Comparison of ENCODE assay signal across 9 cellular contexts in genomic region chr9:137095664-137096517, GRCh38. TPM values are rescaled to one million over a fixed set of nuclear protein-coding genes. Genes with fewer than 3 reads are reported as not detected.
DNase-seq lines count a peak whose midpoint lies in the region; ATAC-seq and TF ChIP-seq lines count a peak whose summit lies in the region.
"Had no signal": no experiment of that assay in that cellular context is flagged by ENCODE, and none has a peak within 500 bp of the region (broad histone marks: within the 10 kb centered on the region; RNA-seq: fewer than 3 reads in every experiment).

No MANE protein-coding gene starts in this region.

- peaks cover 21% of the 10 kb centered on the region for H3K4me1 Mint-ChIP-seq in activated CD4-positive, alpha-beta T cell treated with anti-CD3 and anti-CD28 coated beads, Interleukin-2, amount 10 ng/mL, durations not matched to agents 7 days and 5 days
- H3K4me1 Mint-ChIP-seq in glutamatergic neuron (ENCODE audit: low read depth, unreplicated experiment) = peaks cover 2% of the 10 kb centered on the region
- H3K4me1 Mint-ChIP-seq: brain had no signal

- no peaks in the 10 kb centered on the region for H3K27me3 Mint-ChIP-seq in activated CD4-positive, alpha-beta T cell treated with anti-CD3 and anti-CD28 coated beads, Interleukin-2, amount 10 ng/mL, durations not matched to agents 7 days and 5 days
- H3K27me3 Mint-ChIP-seq in glutamatergic neuron (ENCODE audit: unreplicated experiment) = no peaks in the 10 kb centered on the region
- H3K27me3 Mint-ChIP-seq: brain had no signal

- H3K4me3 Mint-ChIP-seq in activated CD4-positive, alpha-beta T cell treated with anti-CD3 and anti-CD28 coated beads, Interleukin-2, amount 10 ng/mL, durations not matched to agents 7 days and 5 days = peak overlapping the region; percentile 75
- H3K4me3 Mint-ChIP-seq in glutamatergic neuron (ENCODE audit: unreplicated experiment) = no peak overlapping the region
- H3K4me3 Mint-ChIP-seq: brain had no signal

- no peak for TF ChIP-seq CTCF in glutamatergic neuron (IDR thresholded peaks at IDR 0.05; ENCODE audit: partially characterized antibody, unreplicated experiment)

- peak overlapping the region; percentile 96 for H3K27ac Mint-ChIP-seq in activated CD4-positive, alpha-beta T cell treated with anti-CD3 and anti-CD28 coated beads, Interleukin-2, amount 10 ng/mL, durations not matched to agents 7 days and 5 days
- peak overlapping the region; percentile 55 for H3K27ac Mint-ChIP-seq in glutamatergic neuron (ENCODE audit: unreplicated experiment)

- peaks cover 46% of the 10 kb centered on the region for H3K36me3 Mint-ChIP-seq in activated CD4-positive, alpha-beta T cell treated with anti-CD3 and anti-CD28 coated beads, Interleukin-2, amount 10 ng/mL, durations not matched to agents 7 days and 5 days (ENCODE audit: low read depth)
- H3K36me3 Mint-ChIP-seq in glutamatergic neuron (ENCODE audit: unreplicated experiment) = no peaks in the 10 kb centered on the region

- H3K9me3 Mint-ChIP-seq in activated CD4-positive, alpha-beta T cell treated with anti-CD3 and anti-CD28 coated beads, Interleukin-2, amount 10 ng/mL, durations not matched to agents 7 days and 5 days = no peaks in the 10 kb centered on the region
- no peaks in the 10 kb centered on the region for H3K9me3 Mint-ChIP-seq in glutamatergic neuron (ENCODE audit: unreplicated experiment)
- H3K9me3 Mint-ChIP-seq: brain had no signal

- CTCF ChIA-PET in activated CD4-positive, alpha-beta T cell treated with anti-CD3 and anti-CD28 coated beads, Interleukin-2, amount 10 ng/mL, durations not matched to agents 7 days and 5 days (lab: Charles Lee) = interaction anchor here (0.7 to 2.6 kb wide), 27 partner anchors 9 to 366 kb away, joined by 3 to 26 read pairs (median 4); partner anchors contain the start of genes MAN1B1, NELFB, NPDC1 and UAP1L1

- peak; percentile 88 for ATAC-seq in HG03108 (IDR thresholded peaks at IDR 0.05; ENCODE audit: unreplicated experiment)
- peak; percentile 98 for ATAC-seq in stimulated activated naive CD8-positive, alpha-beta T cell treated with anti-CD3 and anti-CD28 coated beads, Interleukin-15, Interleukin-2, amounts not matched to agents 100 U/mL and 50 U/mL, for 24 hours

- POLR2A ChIA-PET in activated CD4-positive, alpha-beta T cell treated with anti-CD3 and anti-CD28 coated beads, Interleukin-2, amount 10 ng/mL, durations not matched to agents 7 days and 5 days (lab: Charles Lee) = interaction anchor here (0.7 to 1.3 kb wide), 6 partner anchors 9 to 145 kb away, joined by 3 to 7 read pairs (median 3); partner anchors contain the start of genes MAN1B1 and TUBB4B

- DNase-seq in DMS 273 (lab: John Stamatoyannopoulos, UW; ENCODE audit: unreplicated experiment) (peak; percentile 56), DMS 273 treated with DMSO at 0.1 percent for 48 hours (lab: John Stamatoyannopoulos, UW) (no peak), glutamatergic neuron (no peak), dedifferentiated amniotic fluid mesenchymal stem cell (ENCODE audit: extremely low spot score) (no peak), NCI-H446 treated with DMSO at 0.1 percent for 48 hours (lab: John Stamatoyannopoulos, UW) (no peak)
- peak; percentile 92 for DNase-seq in activated CD4-positive, alpha-beta T cell treated with anti-CD3 and anti-CD28 coated beads, Interleukin-2, amount 10 ng/mL, durations not matched to agents 7 days and 5 days
- DNase-seq in stimulated activated naive CD8-positive, alpha-beta T cell treated with anti-CD3 and anti-CD28 coated beads, Interleukin-15, Interleukin-2, amounts not matched to agents 100 U/mL and 50 U/mL, for 24 hours = peak; percentile 88

RNA-seq across cellular contexts. Expression of gene MAN1B1, which starts 9.1 kb away (rescaled TPM):
- total RNA-seq in activated CD4-positive, alpha-beta T cell treated with anti-CD3 and anti-CD28 coated beads, Interleukin-2, amount 10 ng/mL, durations not matched to agents 7 days and 5 days = 10 to 100 TPM; 43.0 to 55.0 TPM
- total RNA-seq in glutamatergic neuron (ENCODE audit: unreplicated experiment) = 59.8 TPM

RNA-seq across cellular contexts. Expression of gene UAP1L1, which starts 18.6 kb away (rescaled TPM):
- total RNA-seq in activated CD4-positive, alpha-beta T cell treated with anti-CD3 and anti-CD28 coated beads, Interleukin-2, amount 10 ng/mL, durations not matched to agents 7 days and 5 days = 10 to 100 TPM; 19.1 to 21.9 TPM
- total RNA-seq in glutamatergic neuron (ENCODE audit: unreplicated experiment) = 5.1 TPM

RNA-seq across cellular contexts. Expression of gene DPP7, which starts 18.6 kb away (rescaled TPM):
- 100 to 1,000 TPM; 206 to 259 TPM for total RNA-seq in activated CD4-positive, alpha-beta T cell treated with anti-CD3 and anti-CD28 coated beads, Interleukin-2, amount 10 ng/mL, durations not matched to agents 7 days and 5 days
- total RNA-seq in glutamatergic neuron (ENCODE audit: unreplicated experiment) = 30.8 TPM

RNA-seq across cellular contexts. Expression of gene SAPCD2, which starts 25.5 kb away (rescaled TPM):
- total RNA-seq in activated CD4-positive, alpha-beta T cell treated with anti-CD3 and anti-CD28 coated beads, Interleukin-2, amount 10 ng/mL, durations not matched to agents 7 days and 5 days = 10 to 100 TPM; 33.8 to 40.6 TPM
- total RNA-seq in glutamatergic neuron (ENCODE audit: unreplicated experiment) = 13.5 TPM

RNA-seq across cellular contexts. Expression of gene ENTPD2, which starts 42.0 kb away (rescaled TPM):
- total RNA-seq in activated CD4-positive, alpha-beta T cell treated with anti-CD3 and anti-CD28 coated beads, Interleukin-2, amount 10 ng/mL, durations not matched to agents 7 days and 5 days = not detected
- total RNA-seq in glutamatergic neuron (ENCODE audit: unreplicated experiment) = 0.69 TPM

Comparison
In these comparisons a context has a peak if more than half of its experiments do, and no peak if none do; other contexts are left out.
1. DNase-seq: peak in DMS 273 (single experiment), activated CD4-positive, alpha-beta T cell treated with anti-CD3 and anti-CD28 coated beads, Interleukin-2, amount 10 ng/mL, durations not matched to agents 7 days and 5 days (single experiment) and stimulated activated naive CD8-positive, alpha-beta T cell treated with anti-CD3 and anti-CD28 coated beads, Interleukin-15, Interleukin-2, amounts not matched to agents 100 U/mL and 50 U/mL, for 24 hours (single experiment); none in DMS 273 treated with DMSO at 0.1 percent for 48 hours (single experiment), glutamatergic neuron (single experiment), dedifferentiated amniotic fluid mesenchymal stem cell (single experiment) and NCI-H446 treated with DMSO at 0.1 percent for 48 hours (single experiment).